ENCODE assay signal across 7 cellular contexts in genomic region chr14:81401420-81402122, GRCh38. TPM values are rescaled to one million over a fixed set of nuclear protein-coding genes. Genes with fewer than 3 reads are reported as not detected.
DNase-seq lines count a peak whose midpoint lies in the region; ATAC-seq, FAIRE-seq and TF ChIP-seq lines count a peak whose summit lies in the region.

No MANE protein-coding gene starts in this region.

- H3K36me3 ChIP-seq in ascending aorta = no peaks in the 10 kb centered on the region

- H3K27me3 Mint-ChIP-seq in dendritic cell treated with granulocyte-macrophage colony-stimulating factor and Interleukin-4, amounts not matched to agents 40 ng/mL and 50 ng/mL, for 4 days = peaks cover 60% of the 10 kb centered on the region
- H3K27me3 Mint-ChIP-seq in stimulated activated naive CD8-positive, alpha-beta T cell treated with anti-CD3 and anti-CD28 coated beads, Interleukin-15, Interleukin-2, amounts not matched to agents 100 ng/mL and 50 ng/mL, for 24 hours = peaks cover 34% of the 10 kb centered on the region

- H3K27ac ChIP-seq in ascending aorta = no peak overlapping the region

- H3K27me3 ChIP-seq in ascending aorta = no peaks in the 10 kb centered on the region

- H3K9me3 Mint-ChIP-seq in dendritic cell treated with granulocyte-macrophage colony-stimulating factor and Interleukin-4, amounts not matched to agents 40 ng/mL and 50 ng/mL, for 4 days = no peaks in the 10 kb centered on the region
- no peaks in the 10 kb centered on the region for H3K9me3 Mint-ChIP-seq in stimulated activated naive CD8-positive, alpha-beta T cell treated with anti-CD3 and anti-CD28 coated beads, Interleukin-15, Interleukin-2, amounts not matched to agents 100 ng/mL and 50 ng/mL, for 24 hours

- DNase-seq in HTR-8/SVneo (ENCODE audit: insufficient read length, low spot score) = peak; percentile 27
- no peak for DNase-seq in ascending aorta (ENCODE audit: low spot score in 2 of 2)
- DNase-seq in SHP77 treated with DMSO at 0.1 percent for 48 hours (lab: John Stamatoyannopoulos, UW) = no peak

- no peak for FAIRE-seq in HTR-8/SVneo (lab: Jason Lieb, UNC)

- peaks cover 43% of the 10 kb centered on the region for H3K4me1 Mint-ChIP-seq in dendritic cell treated with granulocyte-macrophage colony-stimulating factor and Interleukin-4, amounts not matched to agents 40 ng/mL and 50 ng/mL, for 4 days (ENCODE audit: low read depth)
- peaks cover 24% of the 10 kb centered on the region for H3K4me1 Mint-ChIP-seq in stimulated activated naive CD8-positive, alpha-beta T cell treated with anti-CD3 and anti-CD28 coated beads, Interleukin-15, Interleukin-2, amounts not matched to agents 100 ng/mL and 50 ng/mL, for 24 hours (ENCODE audit: low read depth)

- H3K4me3 Mint-ChIP-seq in dendritic cell treated with granulocyte-macrophage colony-stimulating factor and Interleukin-4, amounts not matched to agents 40 ng/mL and 50 ng/mL, for 4 days = no peak overlapping the region
- peak overlapping the region; percentile 19 for H3K4me3 Mint-ChIP-seq in stimulated activated naive CD8-positive, alpha-beta T cell treated with anti-CD3 and anti-CD28 coated beads, Interleukin-15, Interleukin-2, amounts not matched to agents 100 ng/mL and 50 ng/mL, for 24 hours

- no peak for TF ChIP-seq CTCF in ascending aorta (IDR thresholded peaks at IDR 0.05)

- H3K9me3 ChIP-seq in ascending aorta = no peaks in the 10 kb centered on the region

- H3K4me3 ChIP-seq in ascending aorta = no peak overlapping the region

- intact Hi-C loops in dendritic cell treated with granulocyte-macrophage colony-stimulating factor and Interleukin-4, amounts not matched to agents 40 ng/mL and 50 ng/mL, for 4 days (cut with micrococcal nuclease) = loop anchor here (2.0 to 5.0 kb wide), 2 partner anchors 21 to 36 kb away; no protein-coding TSS in a partner anchor
- intact Hi-C loops in ascending aorta (cut with DNase I) = no loop called here

- peaks cover 26% of the 10 kb centered on the region for H3K36me3 Mint-ChIP-seq in dendritic cell treated with granulocyte-macrophage colony-stimulating factor and Interleukin-4, amounts not matched to agents 40 ng/mL and 50 ng/mL, for 4 days (ENCODE audit: low read depth)
- no peaks in the 10 kb centered on the region for H3K36me3 Mint-ChIP-seq in stimulated activated naive CD8-positive, alpha-beta T cell treated with anti-CD3 and anti-CD28 coated beads, Interleukin-15, Interleukin-2, amounts not matched to agents 100 ng/mL and 50 ng/mL, for 24 hours (ENCODE audit: low read depth)

- H3K27ac Mint-ChIP-seq in dendritic cell treated with granulocyte-macrophage colony-stimulating factor and Interleukin-4, amounts not matched to agents 40 ng/mL and 50 ng/mL, for 4 days = peak overlapping the region; percentile 88
- peak overlapping the region; percentile 80 for H3K27ac Mint-ChIP-seq in stimulated activated naive CD8-positive, alpha-beta T cell treated with anti-CD3 and anti-CD28 coated beads, Interleukin-15, Interleukin-2, amounts not matched to agents 100 ng/mL and 50 ng/mL, for 24 hours

- ATAC-seq in GM19463 (IDR thresholded peaks at IDR 0.05; ENCODE audit: unreplicated experiment) (peak; percentile 56), HG03521 (IDR thresholded peaks at IDR 0.05; ENCODE audit: unreplicated experiment) (no peak)

- H3K4me1 ChIP-seq in ascending aorta = no peaks in the 10 kb centered on the region

RNA-seq across cellular contexts. Expression of gene STON2, which starts 1.4 kb away (rescaled TPM):
- 54.0 TPM for total RNA-seq in ascending aorta
